Comparison of ENCODE assay signal across 1 cellular context in genomic region chr4:61202638-61203495, GRCh38.
TF ChIP-seq lines count a peak whose summit lies in the region.

No MANE protein-coding gene starts in this region.

TF ChIP-seq in SK-N-SH, 30 proteins besides CTCF, POLR2A, EP300 and RAD21 (continued from another document):
- TF ChIP-seq ZBTB33 (IDR thresholded peaks at IDR 0.05; ENCODE audit: borderline replicate concordance, low read depth) (no peak), MEF2A (IDR thresholded peaks at IDR 0.05; ENCODE audit: borderline replicate concordance, low read depth) (no peak), GATA2 (CRISPR knock-in tag; IDR thresholded peaks at IDR 0.05) (no peak)
TF ChIP-seq in SK-N-SH: peak in this region for 0.
